24 cellular contexts compared by ENCODE assay signal in the genomic region with DNA sequence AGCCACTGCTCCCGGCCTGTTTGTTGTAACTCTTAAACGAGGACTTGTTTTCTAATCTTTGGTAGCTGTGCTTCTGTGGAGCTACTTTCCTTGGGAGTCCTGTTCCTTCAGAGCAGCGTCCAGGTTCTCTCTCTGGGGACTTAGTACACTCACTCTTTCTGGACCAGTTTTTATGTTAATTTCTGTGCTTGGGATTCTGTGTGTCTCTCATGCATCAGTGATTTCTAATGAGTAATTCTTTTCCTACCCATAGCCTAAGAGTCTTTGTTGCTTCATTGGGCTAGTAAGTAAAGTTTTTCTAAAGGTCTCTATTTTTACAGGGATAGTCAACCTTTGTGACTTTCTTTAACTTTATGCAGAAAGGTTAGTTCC.
A peak's percentile ranks its signal among the peaks of the same experiment; 100 is the strongest.
DNase-seq lines count a peak whose midpoint lies in the region; ATAC-seq and TF ChIP-seq lines count a peak whose summit lies in the region.
"Had no signal": no experiment of that assay in that cellular context is flagged by ENCODE, and none has a peak within 500 bp of the region (broad histone marks: within the 10 kb centered on the region; RNA-seq: fewer than 3 reads in every experiment).

No MANE protein-coding gene starts in this region.

- H3K36me3 ChIP-seq in left lung (no peaks in the 10 kb centered on the region), spleen (peaks cover 0 to 4% (median 0%) of the 10 kb centered on the region in 6 donors), right lobe of liver (no peaks in the 10 kb centered on the region)
- H3K36me3 ChIP-seq: HAP-1, uterus had no signal

- H3K27ac ChIP-seq in left lung (peak overlapping the region; percentile 39 to 82), spleen (peak overlapping the region in 6 of 8 donors; percentile 58 to 85 (median 76)), right lobe of liver (no peak overlapping the region)
- H3K27ac ChIP-seq: coronary artery, parathyroid adenoma, SK-N-MC, WERI-Rb-1 had no signal

- WGBS in spleen, 5 donors: 82 to 94% (median 87%) methylated on average over 3 of the region's 3 CpGs
- WGBS in right lobe of liver (ENCODE audit: insufficient coverage, low coverage, low lambda C conversion rate, missing lambda C conversion rate): 81% methylated on average over 3 of the region's 3 CpGs

- peak; percentile 36 for DNase-seq in NCI-H446 treated with DMSO at 0.1 percent for 48 hours (lab: John Stamatoyannopoulos, UW)
- peak; percentile 12 for DNase-seq in fibroblast of gingiva (ENCODE audit: low read depth)
- DNase-seq in left lung: no peak
- DNase-seq in spleen: no peak
- no peak for DNase-seq in right lobe of liver
- DNase-seq in NCI-H69 (lab: John Stamatoyannopoulos, UW): no peak
- DNase-seq: activated CD8-positive, alpha-beta memory T cell treated with anti-CD3 and anti-CD28 coated beads, Interleukin-2, amount 50 U/mL, for 4 hours; activated effector memory CD4-positive, alpha-beta T cell treated with Interleukin-2 at 50 U/mL for 16 hours; activated naive CD8-positive, alpha-beta T cell treated with anti-CD3 and anti-CD28 coated beads, Interleukin-2, amount 50 U/mL, for 24 hours; CD4-positive, alpha-beta memory T cell; GDM1; immature natural killer cell; mammary epithelial cell; MG63; NCI-H1417 treated with DMSO at 0.1 percent for 48 hours; NCI-H510A treated with DMSO at 0.1 percent for 48 hours; substantia nigra; uterus; WERI-Rb-1 had no signal

- H3K4me3 ChIP-seq in left lung (no peak overlapping the region), spleen (no peak overlapping the region), right lobe of liver (no peak overlapping the region)
- H3K4me3 ChIP-seq: coronary artery, HAP-1, MG63, SK-N-MC, uterus had no signal

- intact Hi-C loops in left lung (cut with DNase I): no loop called here
- intact Hi-C loops in spleen (cut with DNase I; ENCODE audit: low total_unique reads): no loop called here
- intact Hi-C loops in right lobe of liver (cut with DNase I): no loop called here

- H3K4me1 ChIP-seq in left lung (peaks cover 0 to 42% of the 10 kb centered on the region in 2 donors), spleen (peaks cover 0 to 56% (median 35%) of the 10 kb centered on the region in 6 donors), right lobe of liver (peaks cover 0 to 4% (median 0%) of the 10 kb centered on the region in 4 donors)
- H3K4me1 ChIP-seq: HAP-1, uterus had no signal

- ATAC-seq in left lung (no peak), right lobe of liver (no peak), HG03521 (IDR thresholded peaks at IDR 0.05; ENCODE audit: unreplicated experiment) (no peak)
- ATAC-seq: activated naive CD8-positive, alpha-beta T cell treated with anti-CD3 and anti-CD28 coated beads, Interleukin-2, amount 50 U/mL, for 24 hours had no signal

- TF ChIP-seq CTCF in left lung (IDR thresholded peaks at IDR 0.05) (no peak), spleen (IDR thresholded peaks at IDR 0.05 in 8 of 11, conservative IDR thresholded peaks at IDR 0.05 in 3 of 11) (no peak), right lobe of liver (IDR thresholded peaks at IDR 0.05) (no peak)

- TF ChIP-seq POLR2A in spleen (IDR thresholded peaks at IDR 0.05): no peak
- no peak for TF ChIP-seq POLR2A in right lobe of liver (IDR thresholded peaks at IDR 0.05)

- H3K9me3 ChIP-seq in left lung (no peaks in the 10 kb centered on the region), spleen (peaks cover 0 to 6% (median 0%) of the 10 kb centered on the region in 8 donors), right lobe of liver (no peaks in the 10 kb centered on the region)
- H3K9me3 ChIP-seq: HAP-1, MG63, uterus had no signal

- H3K27me3 ChIP-seq in left lung (no peaks in the 10 kb centered on the region), spleen (replicated peaks in 1 of 7) (no peaks in the 10 kb centered on the region), right lobe of liver (no peaks in the 10 kb centered on the region)
- H3K27me3 ChIP-seq: MG63, uterus had no signal

Comparison
In these comparisons a context has a peak if more than half of its experiments do, and no peak if none do; other contexts are left out.
1. DNase-seq: peak in NCI-H446 treated with DMSO at 0.1 percent for 48 hours (single experiment) and fibroblast of gingiva (single experiment); none in left lung (0 of 2), spleen (single experiment), right lobe of liver (0 of 3) and NCI-H69 (single experiment).
2. H3K27ac ChIP-seq: peak in left lung (2 of 2) and spleen (6 of 8); none in right lobe of liver (0 of 3).